ENCODE assay signal across 30 cellular contexts in the genomic region with DNA sequence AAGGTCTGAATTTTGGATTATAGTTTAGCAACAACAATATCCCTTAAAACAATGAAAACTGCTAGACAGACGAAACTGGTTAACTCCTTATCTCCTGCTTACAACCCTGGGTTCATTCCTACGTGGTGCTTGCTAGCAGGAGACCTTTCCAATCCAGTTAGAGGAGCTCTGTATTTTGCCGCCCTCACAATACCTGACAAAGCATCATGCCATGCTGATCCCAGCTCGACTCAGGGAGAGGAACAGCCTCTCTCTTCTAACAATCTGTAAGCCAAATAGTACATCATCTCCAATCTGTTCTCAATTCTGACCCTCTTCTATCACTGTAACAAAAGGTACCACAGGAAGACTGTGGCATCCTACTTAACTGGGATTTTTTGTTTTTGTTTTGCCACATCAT.
"Had no signal": no experiment of that assay in that cellular context is flagged by ENCODE, and none has a peak within 500 bp of the region (broad histone marks: within the 10 kb centered on the region; RNA-seq: fewer than 3 reads in every experiment).

No MANE protein-coding gene starts in this region.

- H3K27me3 ChIP-seq: ascending aorta, cardiac muscle cell had no signal

- DNase-seq: activated CD4-positive, alpha-beta memory T cell treated with anti-CD3 and anti-CD28 coated beads, Interleukin-2, amount 10 ng/mL, durations not matched to agents 7 days and 5 days; activated CD4-positive, alpha-beta T cell treated with anti-CD3 and anti-CD28 coated beads for 1 hour; activated CD4-positive, alpha-beta T cell treated with anti-CD3 and anti-CD28 coated beads for 36 hours; activated CD4-positive, alpha-beta T cell treated with anti-CD3 and anti-CD28 coated beads for 48 hours; activated CD4-positive, alpha-beta T cell treated with anti-CD3 and anti-CD28 coated beads, Interleukin-2, amount 10 ng/mL, durations not matched to agents 7 days and 5 days; activated CD4-positive, alpha-beta T cell treated with anti-CD3 and anti-CD28 coated beads, Interleukin-2, amount 50 U/mL, for 48 hours; activated CD4-positive, CD25-positive, alpha-beta regulatory T cell; activated CD8-positive, alpha-beta memory T cell treated with anti-CD3 and anti-CD28 coated beads for 24 hours; activated CD8-positive, alpha-beta memory T cell treated with anti-CD3 and anti-CD28 coated beads, Interleukin-2, amount 10 ng/mL, durations not matched to agents 7 days and 5 days; activated CD8-positive, alpha-beta memory T cell treated with anti-CD3 and anti-CD28 coated beads, Interleukin-2, amount 50 U/mL, for 48 hours; activated CD8-positive, alpha-beta T cell treated with anti-CD3 and anti-CD28 coated beads, Interleukin-2, amount 10 ng/mL, durations not matched to agents 7 days and 5 days; activated effector memory CD4-positive, alpha-beta T cell treated with Interleukin-2 at 50 U/mL for 16 hours; activated gamma-delta T cell; activated naive CD4-positive, alpha-beta T cell treated with anti-CD3 and anti-CD28 coated beads, Interleukin-2, amount 10 ng/mL, durations not matched to agents 7 days and 5 days; activated naive CD4-positive, alpha-beta T cell treated with Interleukin-2 at 50 U/mL for 16 hours; activated naive CD8-positive, alpha-beta T cell treated with anti-CD3 and anti-CD28 coated beads, Interleukin-2, amount 10 ng/mL, durations not matched to agents 7 days and 5 days; activated naive CD8-positive, alpha-beta T cell treated with anti-CD3 and anti-CD28 coated beads, Interleukin-2, amount 50 U/mL, for 24 hours; activated T-cell treated with anti-CD3 and anti-CD28 coated beads, Interleukin-2, amount 50 U/mL, for 24 hours; activated T-cell treated with anti-CD3 and anti-CD28 coated beads, Interleukin-2, amount 50 U/mL, for 48 hours; amygdala; anterior cingulate cortex; cerebellar nuclear complex; T-helper 1 cell; T-helper 2 cell; T-helper 9 cell had no signal

- ATAC-seq: activated CD4-positive, alpha-beta T cell treated with anti-CD3 and anti-CD28 coated beads for 36 hours; activated CD4-positive, CD25-positive, alpha-beta regulatory T cell treated with anti-CD3 and anti-CD28 coated beads, Interleukin-2, amount 50 U/mL, for 24 hours; activated CD8-positive, alpha-beta memory T cell treated with anti-CD3 and anti-CD28 coated beads, Interleukin-2, amount 10 ng/mL, durations not matched to agents 7 days and 5 days; activated CD8-positive, alpha-beta T cell treated with anti-CD3 and anti-CD28 coated beads, Interleukin-2, amount 10 ng/mL, durations not matched to agents 7 days and 5 days; activated naive CD8-positive, alpha-beta T cell treated with anti-CD3 and anti-CD28 coated beads, Interleukin-2, amount 50 U/mL, for 24 hours; WTC11 had no signal

- H3K36me3 ChIP-seq: cardiac muscle cell had no signal

- H3K27ac ChIP-seq: ascending aorta, cardiac muscle cell, VCaP had no signal

- H3K9me3 ChIP-seq: ascending aorta had no signal

- H3K4me3 ChIP-seq: ascending aorta, cardiac muscle cell had no signal
